Comparison of ENCODE assay signal across 25 cellular contexts in the genomic region with DNA sequence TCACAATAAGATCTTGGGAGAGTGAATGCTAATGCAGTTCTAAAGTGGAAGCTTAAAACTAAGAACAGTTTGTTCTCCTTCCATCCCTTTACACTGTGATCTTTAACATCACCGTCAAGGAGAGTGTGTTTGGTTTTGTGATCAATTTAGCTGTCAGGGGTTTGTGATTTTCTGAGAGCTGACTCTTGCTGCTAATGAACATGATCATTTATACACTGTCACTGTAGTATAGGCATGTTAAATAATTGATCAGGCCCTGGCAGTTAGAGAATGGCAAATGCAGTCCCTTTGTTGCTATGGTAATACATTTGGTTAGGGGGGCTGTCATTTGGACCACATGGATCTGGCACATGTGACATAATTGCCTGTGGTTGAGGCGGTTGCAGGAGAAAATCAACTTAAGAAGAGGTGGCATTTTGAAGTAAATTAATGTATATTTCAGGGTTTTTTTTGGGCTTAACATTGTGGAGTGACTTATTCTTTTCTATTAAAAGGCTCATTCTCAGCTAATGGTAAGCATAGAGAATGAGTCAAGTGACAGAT.
"Had no signal": no experiment of that assay in that cellular context is flagged by ENCODE, and none has a peak within 500 bp of the region (broad histone marks: within the 10 kb centered on the region; RNA-seq: fewer than 3 reads in every experiment).

No MANE protein-coding gene starts in this region.

- H3K36me3 ChIP-seq: breast epithelium, left ventricle myocardium inferior, neutrophil, right atrium auricular region, stomach, tibial nerve had no signal

- ATAC-seq: activated CD4-positive, CD25-positive, alpha-beta regulatory T cell treated with anti-CD3 and anti-CD28 coated beads, Interleukin-2, amount 50 U/mL, for 24 hours; activated naive CD8-positive, alpha-beta T cell treated with anti-CD3 and anti-CD28 coated beads, Interleukin-2, amount 50 U/mL, for 24 hours; activated T-helper 17 cell treated with anti-CD3 and anti-CD28 coated beads, Interleukin-2, amount 50 U/mL, for 72 hours; natural killer cell; stimulated activated naive B cell treated with anti-CD40 and anti-IgM and Interleukin-4, amounts not matched to agents 10 μg/mL and 1 μg/mL and 100 μg/mL, for 72 hours had no signal

- H3K27me3 ChIP-seq: breast epithelium, hepatocyte, neutrophil, right atrium auricular region, stomach, tibial nerve had no signal

- H3K27me3 Mint-ChIP-seq: activated naive CD4-positive, alpha-beta T cell treated with anti-CD3 and anti-CD28 coated beads, Interleukin-2, amount 50 U/mL, for 24 hours; activated naive CD8-positive, alpha-beta T cell treated with anti-CD3 and anti-CD28 coated beads, Interleukin-2, amount 50 U/mL, for 24 hours; activated T-helper 17 cell treated with anti-CD3 and anti-CD28 coated beads, Interleukin-2, amount 50 U/mL, for 72 hours had no signal

- H3K9me3 ChIP-seq: breast epithelium, left ventricle myocardium inferior, neutrophil, right atrium auricular region, stomach, tibial nerve had no signal

- H3K36me3 Mint-ChIP-seq: activated naive CD4-positive, alpha-beta T cell treated with anti-CD3 and anti-CD28 coated beads, Interleukin-2, amount 50 U/mL, for 24 hours; natural killer cell had no signal

- H3K27ac Mint-ChIP-seq: activated naive CD4-positive, alpha-beta T cell treated with anti-CD3 and anti-CD28 coated beads, Interleukin-2, amount 50 U/mL, for 24 hours; activated naive CD8-positive, alpha-beta T cell treated with anti-CD3 and anti-CD28 coated beads, Interleukin-2, amount 50 U/mL, for 24 hours; activated T-helper 17 cell treated with anti-CD3 and anti-CD28 coated beads, Interleukin-2, amount 50 U/mL, for 72 hours; dendritic cell treated with granulocyte-macrophage colony-stimulating factor and Interleukin-4, amounts not matched to agents 40 ng/mL and 50 ng/mL, for 4 days; natural killer cell; stimulated activated naive B cell treated with anti-CD40 and anti-IgM and Interleukin-4, amounts not matched to agents 10 μg/mL and 1 μg/mL and 100 μg/mL, for 72 hours had no signal

- H3K4me3 ChIP-seq: breast epithelium, hepatocyte, left ventricle myocardium inferior, lung, right atrium auricular region, smooth muscle cell, stomach, tibial nerve had no signal

- H2AFZ ChIP-seq: hepatocyte had no signal

- H3K4me3 Mint-ChIP-seq: activated naive CD4-positive, alpha-beta T cell treated with anti-CD3 and anti-CD28 coated beads, Interleukin-2, amount 50 U/mL, for 24 hours; activated naive CD8-positive, alpha-beta T cell treated with anti-CD3 and anti-CD28 coated beads, Interleukin-2, amount 50 U/mL, for 24 hours; activated T-helper 17 cell treated with anti-CD3 and anti-CD28 coated beads, Interleukin-2, amount 50 U/mL, for 72 hours; central memory CD8-positive, alpha-beta T cell; dendritic cell treated with granulocyte-macrophage colony-stimulating factor and Interleukin-4, amounts not matched to agents 40 ng/mL and 50 ng/mL, for 4 days; natural killer cell; stimulated activated naive B cell treated with anti-CD40 and anti-IgM and Interleukin-4, amounts not matched to agents 10 μg/mL and 1 μg/mL and 100 μg/mL, for 72 hours had no signal

- H3K27ac ChIP-seq: breast epithelium, hepatocyte, left ventricle myocardium inferior, neutrophil, right atrium auricular region, stomach had no signal

- H3K9me3 Mint-ChIP-seq: activated naive CD4-positive, alpha-beta T cell treated with anti-CD3 and anti-CD28 coated beads, Interleukin-2, amount 50 U/mL, for 24 hours; activated naive CD8-positive, alpha-beta T cell treated with anti-CD3 and anti-CD28 coated beads, Interleukin-2, amount 50 U/mL, for 24 hours; activated T-helper 17 cell treated with anti-CD3 and anti-CD28 coated beads, Interleukin-2, amount 50 U/mL, for 72 hours; central memory CD8-positive, alpha-beta T cell; natural killer cell had no signal

- H3K4me1 Mint-ChIP-seq: activated naive CD8-positive, alpha-beta T cell treated with anti-CD3 and anti-CD28 coated beads, Interleukin-2, amount 50 U/mL, for 24 hours; activated T-helper 17 cell treated with anti-CD3 and anti-CD28 coated beads, Interleukin-2, amount 50 U/mL, for 72 hours; central memory CD8-positive, alpha-beta T cell; natural killer cell; stimulated activated naive B cell treated with anti-CD40 and anti-IgM and Interleukin-4, amounts not matched to agents 10 μg/mL and 1 μg/mL and 100 μg/mL, for 72 hours had no signal

- H3K79me2 ChIP-seq: hepatocyte had no signal

- H3K4me2 ChIP-seq: hepatocyte, smooth muscle cell had no signal

- DNase-seq: activated CD4-positive, alpha-beta T cell treated with anti-CD3 and anti-CD28 coated beads for 48 hours; activated CD4-positive, alpha-beta T cell treated with anti-CD3 and anti-CD28 coated beads, Interleukin-2, amount 50 U/mL, for 48 hours; activated CD8-positive, alpha-beta memory T cell treated with anti-CD3 and anti-CD28 coated beads for 24 hours; activated gamma-delta T cell treated with Interleukin-2 at 50 U/mL for 16 hours; activated naive CD8-positive, alpha-beta T cell treated with anti-CD3 and anti-CD28 coated beads, Interleukin-2, amount 50 U/mL, for 24 hours; amygdala; islet precursor cell; left ventricle myocardium inferior; mesendoderm; natural killer cell; stimulated activated CD4-positive, alpha-beta T cell treated with anti-CD3 and anti-CD28 coated beads, Interleukin-1b, Interleukin-23, amount 100 ng/mL, for 48 hours; stimulated activated naive B cell treated with anti-CD40 and anti-IgM and Interleukin-4, amounts not matched to agents 10 μg/mL and 1 μg/mL and 100 μg/mL, for 72 hours; stomach had no signal
